ENCODE assay signal across 38 cellular contexts in the genomic region with DNA sequence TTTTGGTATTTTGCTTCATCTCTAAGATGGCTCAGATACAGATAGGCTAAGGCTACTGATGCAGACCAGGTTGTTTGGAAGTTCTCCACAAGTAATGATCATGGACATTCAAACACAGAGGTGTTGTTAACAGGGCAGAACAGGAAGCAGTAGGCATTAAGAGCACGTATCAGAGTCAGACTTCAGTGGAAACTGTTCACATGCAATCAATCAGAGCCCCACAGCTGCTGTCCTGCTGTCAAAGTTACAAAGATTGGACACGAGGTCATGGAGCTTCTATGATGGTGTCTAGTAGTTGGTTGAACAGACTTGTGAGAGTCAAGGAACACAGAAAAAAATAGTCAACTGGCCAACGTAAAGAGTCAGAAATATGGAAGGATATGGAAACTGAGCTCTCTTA. TPM values are rescaled to one million over a fixed set of nuclear protein-coding genes. Genes with fewer than 3 reads are reported as not detected.
"Had no signal": no experiment of that assay in that cellular context is flagged by ENCODE, and none has a peak within 500 bp of the region (broad histone marks: within the 10 kb centered on the region; RNA-seq: fewer than 3 reads in every experiment).

No MANE protein-coding gene starts in this region.

- FAIRE-seq: colon had no signal

- H3K27me3 ChIP-seq: adrenal gland, body of pancreas, esophagus squamous epithelium, gastroesophageal sphincter, heart right ventricle, hepatocyte had no signal

- ATAC-seq: activated CD4-positive, CD25-positive, alpha-beta regulatory T cell treated with anti-CD3 and anti-CD28 coated beads, Interleukin-2, amount 50 U/mL, for 24 hours; activated CD8-positive, alpha-beta T cell treated with anti-CD3 and anti-CD28 coated beads for 36 hours; activated naive CD8-positive, alpha-beta T cell treated with anti-CD3 and anti-CD28 coated beads, Interleukin-2, amount 50 U/mL, for 24 hours; body of pancreas; effector memory CD8-positive, alpha-beta T cell; gastroesophageal sphincter; heart right ventricle had no signal

- H3K27ac ChIP-seq: adrenal gland, body of pancreas, epithelial cell of prostate, esophagus squamous epithelium, gastroesophageal sphincter, heart right ventricle, hepatocyte, WERI-Rb-1 had no signal

- H2AFZ ChIP-seq: hepatocyte had no signal

- H3K4me2 ChIP-seq: hepatocyte had no signal

- H3K9me3 ChIP-seq: adrenal gland, body of pancreas, esophagus squamous epithelium, gastroesophageal sphincter had no signal

- H3K4me3 ChIP-seq: adrenal gland, body of pancreas, esophagus squamous epithelium, gastroesophageal sphincter, heart right ventricle, hepatocyte had no signal

- H3K36me3 ChIP-seq: adrenal gland, esophagus squamous epithelium, gastroesophageal sphincter, heart right ventricle, WERI-Rb-1 had no signal

- H3K4me1 ChIP-seq: adrenal gland, body of pancreas, esophagus squamous epithelium, gastroesophageal sphincter, heart right ventricle had no signal

- DNase-seq: activated B cell treated with CpG ODN at 0.5 μM for 24 hours; activated CD4-positive, alpha-beta T cell treated with anti-CD3 and anti-CD28 coated beads for 48 hours; activated CD4-positive, alpha-beta T cell treated with anti-CD3 and anti-CD28 coated beads, Interleukin-2, amount 50 U/mL, for 1 hour; activated CD4-positive, alpha-beta T cell treated with anti-CD3 and anti-CD28 coated beads, Interleukin-2, amount 50 U/mL, for 48 hours; activated CD8-positive, alpha-beta memory T cell treated with anti-CD3 and anti-CD28 coated beads for 24 hours; activated CD8-positive, alpha-beta T cell treated with anti-CD3 and anti-CD28 coated beads for 36 hours; activated effector memory CD4-positive, alpha-beta T cell treated with anti-CD3 and anti-CD28 coated beads, Interleukin-2, amount 50 U/mL, for 16 hours; activated naive CD4-positive, alpha-beta T cell treated with anti-CD3 and anti-CD28 coated beads for 36 hours; activated naive CD8-positive, alpha-beta T cell treated with anti-CD3 and anti-CD28 coated beads for 36 hours; activated naive CD8-positive, alpha-beta T cell treated with anti-CD3 and anti-CD28 coated beads, Interleukin-2, amount 50 U/mL, for 24 hours; activated T-cell treated with anti-CD3 and anti-CD28 coated beads, Interleukin-2, amount 50 U/mL, for 1 hour; activated T-cell treated with anti-CD3 and anti-CD28 coated beads, Interleukin-2, amount 50 U/mL, for 48 hours; adrenal gland; amygdala; aorta; body of pancreas; caudate nucleus; cortex of kidney; dermis blood vessel endothelial cell; effector CD4-positive, alpha-beta T cell; effector memory CD8-positive, alpha-beta T cell; esophagus squamous epithelium; foreskin melanocyte; heart right ventricle; T1000; WERI-Rb-1 had no signal

- H3K79me2 ChIP-seq: hepatocyte had no signal

RNA-seq across cellular contexts. Expression of gene OR10D3, which starts 19.8 kb away (rescaled TPM):
- total RNA-seq: activated B cell treated with CpG ODN at 0.5 μM for 24 hours; activated CD8-positive, alpha-beta T cell treated with anti-CD3 and anti-CD28 coated beads for 36 hours; activated naive CD4-positive, alpha-beta T cell treated with anti-CD3 and anti-CD28 coated beads for 36 hours; activated naive CD8-positive, alpha-beta T cell treated with anti-CD3 and anti-CD28 coated beads for 36 hours; activated T-helper 1 cell treated with anti-CD3 and anti-CD28 coated beads, Interleukin-12 subunit alpha, Interleukin-12 subunit beta, Interleukin-2, Interleukin-4 antibody, amounts not matched to agents 30 ng/mL and 10 ng/mL and 1 ng/mL, durations not matched to agents 14 hours and 24 hours and 36 hours; activated T-helper 2 cell treated with anti-CD3 and anti-CD28 coated beads, Interferon-gamma antibody, Interleukin-2, Interleukin-4, amounts not matched to agents 10 μg/mL and 5 μg/mL and 100 μg/mL, durations not matched to agents 14 hours and 24 hours and 36 hours; adrenal gland; aorta; body of pancreas; chondrocyte; dermis blood vessel endothelial cell; esophagus squamous epithelium; fibroblast of lung; fibroblast of villous mesenchyme; gastroesophageal sphincter; glomerular endothelial cell; heart right ventricle had no signal
- polyA plus RNA-seq: adrenal gland, aorta, esophagus, fibroblast of lung, heart right ventricle, hepatocyte had no signal

RNA-seq across cellular contexts. Expression of gene OR8G1, which starts 37.9 kb away (rescaled TPM):
- total RNA-seq: activated B cell treated with CpG ODN at 0.5 μM for 24 hours; activated CD8-positive, alpha-beta T cell treated with anti-CD3 and anti-CD28 coated beads for 36 hours; activated naive CD4-positive, alpha-beta T cell treated with anti-CD3 and anti-CD28 coated beads for 36 hours; activated naive CD8-positive, alpha-beta T cell treated with anti-CD3 and anti-CD28 coated beads for 36 hours; activated T-helper 1 cell treated with anti-CD3 and anti-CD28 coated beads, Interleukin-12 subunit alpha, Interleukin-12 subunit beta, Interleukin-2, Interleukin-4 antibody, amounts not matched to agents 30 ng/mL and 10 ng/mL and 1 ng/mL, durations not matched to agents 14 hours and 24 hours and 36 hours; activated T-helper 2 cell treated with anti-CD3 and anti-CD28 coated beads, Interferon-gamma antibody, Interleukin-2, Interleukin-4, amounts not matched to agents 10 μg/mL and 5 μg/mL and 100 μg/mL, durations not matched to agents 14 hours and 24 hours and 36 hours; adrenal gland; aorta; body of pancreas; chondrocyte; dermis blood vessel endothelial cell; esophagus squamous epithelium; fibroblast of lung; fibroblast of villous mesenchyme; gastroesophageal sphincter; glomerular endothelial cell; heart right ventricle; hepatocyte had no signal
- polyA plus RNA-seq: adrenal gland, aorta, esophagus, fibroblast of lung, heart right ventricle, hepatocyte had no signal

RNA-seq across cellular contexts. Expression of gene OR8G5, which starts 53.2 kb away (rescaled TPM):
- total RNA-seq: activated B cell treated with CpG ODN at 0.5 μM for 24 hours; activated CD8-positive, alpha-beta T cell treated with anti-CD3 and anti-CD28 coated beads for 36 hours; activated naive CD4-positive, alpha-beta T cell treated with anti-CD3 and anti-CD28 coated beads for 36 hours; activated naive CD8-positive, alpha-beta T cell treated with anti-CD3 and anti-CD28 coated beads for 36 hours; activated T-helper 1 cell treated with anti-CD3 and anti-CD28 coated beads, Interleukin-12 subunit alpha, Interleukin-12 subunit beta, Interleukin-2, Interleukin-4 antibody, amounts not matched to agents 30 ng/mL and 10 ng/mL and 1 ng/mL, durations not matched to agents 14 hours and 24 hours and 36 hours; activated T-helper 2 cell treated with anti-CD3 and anti-CD28 coated beads, Interferon-gamma antibody, Interleukin-2, Interleukin-4, amounts not matched to agents 10 μg/mL and 5 μg/mL and 100 μg/mL, durations not matched to agents 14 hours and 24 hours and 36 hours; adrenal gland; aorta; body of pancreas; dermis blood vessel endothelial cell; esophagus squamous epithelium; fibroblast of lung; fibroblast of villous mesenchyme; gastroesophageal sphincter; glomerular endothelial cell; heart right ventricle; hepatocyte had no signal
- polyA plus RNA-seq: adrenal gland, aorta, esophagus, fibroblast of lung, heart right ventricle, hepatocyte had no signal
